ENCODE assay signal across 15 cellular contexts in genomic region chr5:146540421-146540820, GRCh38. TPM values are rescaled to one million over a fixed set of nuclear protein-coding genes. Genes with fewer than 3 reads are reported as not detected.
"Had no signal": no experiment of that assay in that cellular context is flagged by ENCODE, and none has a peak within 500 bp of the region (broad histone marks: within the 10 kb centered on the region; RNA-seq: fewer than 3 reads in every experiment).

No MANE protein-coding gene starts in this region.

- ATAC-seq: left lobe of liver; mucosa of descending colon; naive thymus-derived CD4-positive, alpha-beta T cell; pancreas; stimulated activated naive CD8-positive, alpha-beta T cell treated with anti-CD3 and anti-CD28 coated beads, Interleukin-15, amount 100 ng/mL, for 72 hours had no signal

- H3K9me3 ChIP-seq: ascending aorta, mucosa of descending colon, pancreas, sigmoid colon, testis, upper lobe of left lung had no signal

- H3K27me3 ChIP-seq: ascending aorta, pancreas, sigmoid colon, testis, upper lobe of left lung had no signal

- DNase-seq: activated naive CD4-positive, alpha-beta T cell treated with Interleukin-2 at 50 U/mL for 16 hours; islet precursor cell; mucosa of descending colon; naive thymus-derived CD4-positive, alpha-beta T cell; pancreas; sigmoid colon; stimulated activated CD4-positive, alpha-beta T cell treated with anti-CD3 and anti-CD28 coated beads, Interleukin-1b, Interleukin-23, amount 100 ng/mL, for 48 hours; stimulated activated naive CD8-positive, alpha-beta T cell treated with anti-CD3 and anti-CD28 coated beads, Interleukin-15, amount 100 ng/mL, for 72 hours; testis; upper lobe of left lung had no signal

- H3K4me3 Mint-ChIP-seq: naive thymus-derived CD4-positive, alpha-beta T cell; stimulated activated naive CD8-positive, alpha-beta T cell treated with anti-CD3 and anti-CD28 coated beads, Interleukin-15, amount 100 ng/mL, for 72 hours had no signal

- H3K36me3 ChIP-seq: ascending aorta, pancreas, sigmoid colon, upper lobe of left lung had no signal

- H3K4me3 ChIP-seq: ascending aorta, mucosa of descending colon, pancreas, sigmoid colon, testis, upper lobe of left lung had no signal

- H3K4me1 ChIP-seq: ascending aorta, pancreas, sigmoid colon, testis, upper lobe of left lung had no signal

- H3K27ac ChIP-seq: ascending aorta, pancreas, sigmoid colon, testis, upper lobe of left lung had no signal

- H3K4me1 Mint-ChIP-seq: stimulated activated naive CD8-positive, alpha-beta T cell treated with anti-CD3 and anti-CD28 coated beads, Interleukin-15, amount 100 ng/mL, for 72 hours had no signal

- H3K36me3 Mint-ChIP-seq: naive thymus-derived CD4-positive, alpha-beta T cell had no signal

- H3K27ac Mint-ChIP-seq: naive thymus-derived CD4-positive, alpha-beta T cell; stimulated activated naive CD8-positive, alpha-beta T cell treated with anti-CD3 and anti-CD28 coated beads, Interleukin-15, amount 100 ng/mL, for 72 hours had no signal

- H3K9me3 Mint-ChIP-seq: naive thymus-derived CD4-positive, alpha-beta T cell; stimulated activated naive CD8-positive, alpha-beta T cell treated with anti-CD3 and anti-CD28 coated beads, Interleukin-15, amount 100 ng/mL, for 72 hours had no signal

RNA-seq across cellular contexts. Expression of gene GPR151, which starts 24.4 kb away (rescaled TPM):
- total RNA-seq: activated CD8-positive, alpha-beta memory T cell treated with anti-CD3 and anti-CD28 coated beads for 36 hours; ascending aorta; cardiac septum; left lobe of liver; lung microvascular endothelial cell; mucosa of descending colon; naive thymus-derived CD4-positive, alpha-beta T cell; pancreas; sigmoid colon; testis; upper lobe of left lung had no signal
- polyA plus RNA-seq: pancreas, sigmoid colon had no signal
